Comparison of ENCODE assay signal across 1 cellular context in the genomic region with DNA sequence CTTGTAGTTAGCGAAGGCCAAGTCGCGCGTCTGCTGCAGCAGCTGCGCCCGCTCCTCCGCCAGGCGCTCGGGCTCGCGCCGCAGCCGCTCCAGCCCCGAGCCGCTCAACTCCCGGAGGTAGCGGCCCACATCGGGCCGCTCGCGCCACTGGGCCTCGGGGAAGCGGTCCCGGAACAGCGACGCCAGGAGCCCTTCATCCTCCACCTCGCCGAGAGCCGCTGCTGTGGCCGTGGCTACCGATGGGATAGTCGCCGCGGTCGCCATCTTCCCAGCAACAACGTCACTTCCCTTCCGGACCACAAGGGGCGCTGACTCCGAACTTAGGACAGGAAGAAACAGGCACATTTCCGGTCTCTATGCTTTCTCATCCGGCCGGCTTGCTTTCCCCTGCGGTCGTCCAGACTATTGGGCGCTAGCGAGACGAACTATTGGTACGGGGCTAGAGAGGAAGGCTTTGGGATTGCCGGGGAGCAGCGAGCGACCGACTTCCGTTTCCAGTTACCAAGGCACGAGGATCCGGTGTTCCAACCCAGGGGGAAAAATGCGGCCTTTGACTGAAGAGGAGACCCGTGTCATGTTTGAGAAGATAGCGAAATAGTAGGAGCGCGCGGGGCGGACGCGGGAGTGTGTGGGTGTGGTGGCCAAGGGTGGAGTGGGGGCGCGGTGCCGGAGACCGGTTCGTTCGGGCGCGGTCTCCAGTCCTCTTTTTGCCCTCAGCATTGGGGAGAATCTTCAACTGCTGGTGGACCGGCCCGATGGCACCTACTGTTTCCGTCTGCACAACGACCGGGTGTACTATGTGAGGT.
TF ChIP-seq lines count a peak whose summit lies in the region.

A gene with protein sequence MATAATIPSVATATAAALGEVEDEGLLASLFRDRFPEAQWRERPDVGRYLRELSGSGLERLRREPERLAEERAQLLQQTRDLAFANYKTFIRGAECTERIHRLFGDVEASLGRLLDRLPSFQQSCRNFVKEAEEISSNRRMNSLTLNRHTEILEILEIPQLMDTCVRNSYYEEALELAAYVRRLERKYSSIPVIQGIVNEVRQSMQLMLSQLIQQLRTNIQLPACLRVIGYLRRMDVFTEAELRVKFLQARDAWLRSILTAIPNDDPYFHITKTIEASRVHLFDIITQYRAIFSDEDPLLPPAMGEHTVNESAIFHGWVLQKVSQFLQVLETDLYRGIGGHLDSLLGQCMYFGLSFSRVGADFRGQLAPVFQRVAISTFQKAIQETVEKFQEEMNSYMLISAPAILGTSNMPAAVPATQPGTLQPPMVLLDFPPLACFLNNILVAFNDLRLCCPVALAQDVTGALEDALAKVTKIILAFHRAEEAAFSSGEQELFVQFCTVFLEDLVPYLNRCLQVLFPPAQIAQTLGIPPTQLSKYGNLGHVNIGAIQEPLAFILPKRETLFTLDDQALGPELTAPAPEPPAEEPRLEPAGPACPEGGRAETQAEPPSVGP (minus strand): TSS at position 276 of the 806 bp plus-strand sequence. CDS start 12 bp downstream, at position 264.
TSS of gene NIP7 (plus strand) at position 484 of the 806 bp plus-strand sequence. CDS start at position 542, 58 bp downstream.

TF ChIP-seq in GM12878, 131 proteins besides CTCF, POLR2A, EP300 and RAD21 (continued from another document and continues in another):
- peak; percentile 35 for TF ChIP-seq ZNF687 (IDR thresholded peaks at IDR 0.05)
- no peak for TF ChIP-seq ZNF622 (IDR thresholded peaks at IDR 0.05)
- TF ChIP-seq JUNB (IDR thresholded peaks at IDR 0.05): no peak
- TF ChIP-seq ZBTB11 (CRISPR knock-in tag; IDR thresholded peaks at IDR 0.05): peak; percentile 21; the same call in 1 of the 2 replicates
- TF ChIP-seq, protein P1, sequence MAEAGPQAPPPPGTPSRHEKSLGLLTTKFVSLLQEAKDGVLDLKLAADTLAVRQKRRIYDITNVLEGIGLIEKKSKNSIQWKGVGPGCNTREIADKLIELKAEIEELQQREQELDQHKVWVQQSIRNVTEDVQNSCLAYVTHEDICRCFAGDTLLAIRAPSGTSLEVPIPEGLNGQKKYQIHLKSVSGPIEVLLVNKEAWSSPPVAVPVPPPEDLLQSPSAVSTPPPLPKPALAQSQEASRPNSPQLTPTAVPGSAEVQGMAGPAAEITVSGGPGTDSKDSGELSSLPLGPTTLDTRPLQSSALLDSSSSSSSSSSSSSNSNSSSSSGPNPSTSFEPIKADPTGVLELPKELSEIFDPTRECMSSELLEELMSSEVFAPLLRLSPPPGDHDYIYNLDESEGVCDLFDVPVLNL (IDR thresholded peaks at IDR 0.05; ENCODE audit: low read depth, low read length): no peak
- peak in 1 of 2 experiments; percentile 80; a peak in 2 of 4 replicates for TF ChIP-seq ETV6 (conservative IDR thresholded peaks at IDR 0.05 in 1 of 2, IDR thresholded peaks at IDR 0.05 in 1 of 2; ENCODE audit: borderline replicate concordance in 1 of 2, low read depth in 1 of 2)
- TF ChIP-seq NBN (IDR thresholded peaks at IDR 0.05): peak; percentile 90
- TF ChIP-seq, protein P2, sequence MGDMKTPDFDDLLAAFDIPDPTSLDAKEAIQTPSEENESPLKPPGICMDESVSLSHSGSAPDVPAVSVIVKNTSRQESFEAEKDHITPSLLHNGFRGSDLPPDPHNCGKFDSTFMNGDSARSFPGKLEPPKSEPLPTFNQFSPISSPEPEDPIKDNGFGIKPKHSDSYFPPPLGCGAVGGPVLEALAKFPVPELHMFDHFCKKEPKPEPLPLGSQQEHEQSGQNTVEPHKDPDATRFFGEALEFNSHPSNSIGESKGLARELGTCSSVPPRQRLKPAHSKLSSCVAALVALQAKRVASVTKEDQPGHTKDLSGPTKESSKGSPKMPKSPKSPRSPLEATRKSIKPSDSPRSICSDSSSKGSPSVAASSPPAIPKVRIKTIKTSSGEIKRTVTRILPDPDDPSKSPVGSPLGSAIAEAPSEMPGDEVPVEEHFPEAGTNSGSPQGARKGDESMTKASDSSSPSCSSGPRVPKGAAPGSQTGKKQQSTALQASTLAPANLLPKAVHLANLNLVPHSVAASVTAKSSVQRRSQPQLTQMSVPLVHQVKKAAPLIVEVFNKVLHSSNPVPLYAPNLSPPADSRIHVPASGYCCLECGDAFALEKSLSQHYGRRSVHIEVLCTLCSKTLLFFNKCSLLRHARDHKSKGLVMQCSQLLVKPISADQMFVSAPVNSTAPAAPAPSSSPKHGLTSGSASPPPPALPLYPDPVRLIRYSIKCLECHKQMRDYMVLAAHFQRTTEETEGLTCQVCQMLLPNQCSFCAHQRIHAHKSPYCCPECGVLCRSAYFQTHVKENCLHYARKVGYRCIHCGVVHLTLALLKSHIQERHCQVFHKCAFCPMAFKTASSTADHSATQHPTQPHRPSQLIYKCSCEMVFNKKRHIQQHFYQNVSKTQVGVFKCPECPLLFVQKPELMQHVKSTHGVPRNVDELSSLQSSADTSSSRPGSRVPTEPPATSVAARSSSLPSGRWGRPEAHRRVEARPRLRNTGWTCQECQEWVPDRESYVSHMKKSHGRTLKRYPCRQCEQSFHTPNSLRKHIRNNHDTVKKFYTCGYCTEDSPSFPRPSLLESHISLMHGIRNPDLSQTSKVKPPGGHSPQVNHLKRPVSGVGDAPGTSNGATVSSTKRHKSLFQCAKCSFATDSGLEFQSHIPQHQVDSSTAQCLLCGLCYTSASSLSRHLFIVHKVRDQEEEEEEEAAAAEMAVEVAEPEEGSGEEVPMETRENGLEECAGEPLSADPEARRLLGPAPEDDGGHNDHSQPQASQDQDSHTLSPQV (IDR thresholded peaks at IDR 0.05): 0 out of 2 replicates have a peak, but pooled peaks have one; percentile 13
- TF ChIP-seq WRNIP1 (IDR thresholded peaks at IDR 0.05; ENCODE audit: borderline replicate concordance, low read depth, low read length): no peak
- TF ChIP-seq SPI1 (IDR thresholded peaks at IDR 0.05; ENCODE audit: borderline replicate concordance, insufficient read depth, low read depth, low read length): peak; percentile 59; the same call in 1 of the 2 replicates
- TF ChIP-seq SREBF2 (IDR thresholded peaks at IDR 0.05; ENCODE audit: low read length): peak; percentile 61; the same call in 1 of the 2 replicates
- TF ChIP-seq MEF2B (IDR thresholded peaks at IDR 0.05; ENCODE audit: partially characterized antibody, poor library complexity, severe bottlenecking): peak; percentile 11
- no peak for TF ChIP-seq SMC3 (IDR thresholded peaks at IDR 0.05; ENCODE audit: borderline replicate concordance, low read length)
- TF ChIP-seq RB1 (IDR thresholded peaks at IDR 0.05; ENCODE audit: borderline replicate concordance): 0 out of 2 replicates have a peak, but pooled peaks have one; percentile 38
- TF ChIP-seq SRF (IDR thresholded peaks at IDR 0.05; ENCODE audit: low read depth in 2 of 2, low read length in 2 of 2): 0 out of 4 replicates have a peak, but pooled peaks of 1 of the 2 experiments have one; percentile 15
- TF ChIP-seq RAD51 (IDR thresholded peaks at IDR 0.05): peak; percentile 75
- peak; percentile 93 for TF ChIP-seq PML (IDR thresholded peaks at IDR 0.05; ENCODE audit: low read length)
- TF ChIP-seq, protein P3, sequence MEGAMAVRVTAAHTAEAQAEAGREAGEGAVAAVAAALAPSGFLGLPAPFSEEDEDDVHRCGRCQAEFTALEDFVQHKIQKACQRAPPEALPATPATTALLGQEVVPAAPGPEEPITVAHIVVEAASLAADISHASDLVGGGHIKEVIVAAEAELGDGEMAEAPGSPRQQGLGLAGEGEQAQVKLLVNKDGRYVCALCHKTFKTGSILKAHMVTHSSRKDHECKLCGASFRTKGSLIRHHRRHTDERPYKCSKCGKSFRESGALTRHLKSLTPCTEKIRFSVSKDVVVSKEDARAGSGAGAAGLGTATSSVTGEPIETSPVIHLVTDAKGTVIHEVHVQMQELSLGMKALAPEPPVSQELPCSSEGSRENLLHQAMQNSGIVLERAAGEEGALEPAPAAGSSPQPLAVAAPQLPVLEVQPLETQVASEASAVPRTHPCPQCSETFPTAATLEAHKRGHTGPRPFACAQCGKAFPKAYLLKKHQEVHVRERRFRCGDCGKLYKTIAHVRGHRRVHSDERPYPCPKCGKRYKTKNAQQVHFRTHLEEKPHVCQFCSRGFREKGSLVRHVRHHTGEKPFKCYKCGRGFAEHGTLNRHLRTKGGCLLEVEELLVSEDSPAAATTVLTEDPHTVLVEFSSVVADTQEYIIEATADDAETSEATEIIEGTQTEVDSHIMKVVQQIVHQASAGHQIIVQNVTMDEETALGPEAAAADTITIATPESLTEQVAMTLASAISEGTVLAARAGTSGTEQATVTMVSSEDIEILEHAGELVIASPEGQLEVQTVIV (IDR thresholded peaks at IDR 0.05; ENCODE audit: borderline replicate concordance, partially characterized antibody): peak; percentile 77
- TF ChIP-seq SMARCA5 (IDR thresholded peaks at IDR 0.05): peak; percentile 57
- TF ChIP-seq, protein P4, sequence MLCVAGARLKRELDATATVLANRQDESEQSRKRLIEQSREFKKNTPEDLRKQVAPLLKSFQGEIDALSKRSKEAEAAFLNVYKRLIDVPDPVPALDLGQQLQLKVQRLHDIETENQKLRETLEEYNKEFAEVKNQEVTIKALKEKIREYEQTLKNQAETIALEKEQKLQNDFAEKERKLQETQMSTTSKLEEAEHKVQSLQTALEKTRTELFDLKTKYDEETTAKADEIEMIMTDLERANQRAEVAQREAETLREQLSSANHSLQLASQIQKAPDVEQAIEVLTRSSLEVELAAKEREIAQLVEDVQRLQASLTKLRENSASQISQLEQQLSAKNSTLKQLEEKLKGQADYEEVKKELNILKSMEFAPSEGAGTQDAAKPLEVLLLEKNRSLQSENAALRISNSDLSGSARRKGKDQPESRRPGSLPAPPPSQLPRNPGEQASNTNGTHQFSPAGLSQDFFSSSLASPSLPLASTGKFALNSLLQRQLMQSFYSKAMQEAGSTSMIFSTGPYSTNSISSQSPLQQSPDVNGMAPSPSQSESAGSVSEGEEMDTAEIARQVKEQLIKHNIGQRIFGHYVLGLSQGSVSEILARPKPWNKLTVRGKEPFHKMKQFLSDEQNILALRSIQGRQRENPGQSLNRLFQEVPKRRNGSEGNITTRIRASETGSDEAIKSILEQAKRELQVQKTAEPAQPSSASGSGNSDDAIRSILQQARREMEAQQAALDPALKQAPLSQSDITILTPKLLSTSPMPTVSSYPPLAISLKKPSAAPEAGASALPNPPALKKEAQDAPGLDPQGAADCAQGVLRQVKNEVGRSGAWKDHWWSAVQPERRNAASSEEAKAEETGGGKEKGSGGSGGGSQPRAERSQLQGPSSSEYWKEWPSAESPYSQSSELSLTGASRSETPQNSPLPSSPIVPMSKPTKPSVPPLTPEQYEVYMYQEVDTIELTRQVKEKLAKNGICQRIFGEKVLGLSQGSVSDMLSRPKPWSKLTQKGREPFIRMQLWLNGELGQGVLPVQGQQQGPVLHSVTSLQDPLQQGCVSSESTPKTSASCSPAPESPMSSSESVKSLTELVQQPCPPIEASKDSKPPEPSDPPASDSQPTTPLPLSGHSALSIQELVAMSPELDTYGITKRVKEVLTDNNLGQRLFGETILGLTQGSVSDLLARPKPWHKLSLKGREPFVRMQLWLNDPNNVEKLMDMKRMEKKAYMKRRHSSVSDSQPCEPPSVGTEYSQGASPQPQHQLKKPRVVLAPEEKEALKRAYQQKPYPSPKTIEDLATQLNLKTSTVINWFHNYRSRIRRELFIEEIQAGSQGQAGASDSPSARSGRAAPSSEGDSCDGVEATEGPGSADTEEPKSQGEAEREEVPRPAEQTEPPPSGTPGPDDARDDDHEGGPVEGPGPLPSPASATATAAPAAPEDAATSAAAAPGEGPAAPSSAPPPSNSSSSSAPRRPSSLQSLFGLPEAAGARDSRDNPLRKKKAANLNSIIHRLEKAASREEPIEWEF (IDR thresholded peaks at IDR 0.05; ENCODE audit: insufficient replicate concordance, low read depth, low read length): peak; percentile 44
- TF ChIP-seq SMAD5 (IDR thresholded peaks at IDR 0.05; ENCODE audit: low read depth): peak; percentile 87
- 0 out of 2 replicates have a peak, but pooled peaks have one; percentile 36 for TF ChIP-seq ESRRA (IDR thresholded peaks at IDR 0.05; ENCODE audit: low read length)
- TF ChIP-seq SIX5 (IDR thresholded peaks at IDR 0.05; ENCODE audit: low read depth, low read length, severe bottlenecking): peak; percentile 50
- peak; percentile 97 for TF ChIP-seq GABPA (IDR thresholded peaks at IDR 0.05; ENCODE audit: low read depth)
